1 cellular context compared by ENCODE assay signal in genomic region chr7:46152671-46153070, GRCh38.
TF ChIP-seq lines count a peak whose summit lies in the region.

No MANE protein-coding gene starts in this region.

TF ChIP-seq in A549, 52 proteins besides CTCF, POLR2A, EP300 and RAD21:
- TF ChIP-seq CHD2 (IDR thresholded peaks at IDR 0.05; ENCODE audit: low read length, partially characterized antibody) (no peak), SMC3 (IDR thresholded peaks at IDR 0.05) (peak; percentile 23; the same call in 1 of the 3 replicates), FOSL2 (IDR thresholded peaks at IDR 0.05) (no peak), FOSL2 (CRISPR knock-in tag; IDR thresholded peaks at IDR 0.05) (no peak)
